8 cellular contexts compared by ENCODE assay signal in the genomic region with DNA sequence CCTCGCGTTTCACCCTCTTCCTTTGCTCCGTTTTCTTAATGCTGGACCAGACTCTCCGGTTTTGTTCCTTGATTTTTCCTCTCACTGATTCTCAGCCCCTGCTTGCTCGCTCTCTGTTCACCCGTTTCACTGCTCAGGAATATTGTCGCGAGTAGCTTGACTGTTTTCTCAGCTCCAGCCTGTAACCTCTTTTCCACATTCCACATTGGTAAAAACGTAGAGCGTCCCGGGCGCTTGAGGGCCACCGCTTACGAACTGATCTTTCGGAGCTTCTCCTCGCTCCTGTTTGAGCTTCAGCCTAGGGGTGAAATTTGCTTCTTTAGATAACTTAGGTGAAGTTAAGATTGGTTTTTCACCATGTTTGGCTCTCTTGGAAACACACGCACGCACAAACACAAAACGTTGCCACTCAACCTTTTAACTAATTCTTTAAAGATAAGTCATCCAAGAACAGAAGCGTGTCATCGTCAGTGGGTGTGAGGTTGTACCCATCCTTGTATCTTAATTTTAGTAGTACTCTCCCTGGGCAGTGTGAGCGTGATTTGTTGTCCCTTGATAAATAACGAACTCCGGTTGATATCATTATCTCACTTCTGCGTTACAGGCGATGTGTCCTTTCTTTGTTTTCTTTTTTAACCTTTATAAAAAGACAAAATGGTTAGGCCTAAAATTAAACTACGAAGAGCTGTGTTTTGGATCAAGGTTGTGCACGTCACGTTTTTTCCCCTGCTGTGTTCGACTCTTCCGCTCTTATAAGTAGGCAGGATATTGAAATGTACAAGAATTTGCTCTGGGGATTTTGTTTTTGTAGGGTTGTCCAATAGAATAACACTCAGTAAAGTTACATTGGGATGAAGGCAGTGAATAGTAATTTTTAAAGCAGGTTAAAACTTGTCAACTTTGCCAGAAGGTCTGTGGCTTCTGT. TPM values are rescaled to one million over a fixed set of nuclear protein-coding genes. Genes with fewer than 3 reads are reported as not detected.
DNase-seq lines count a peak whose midpoint lies in the region; ATAC-seq and TF ChIP-seq lines count a peak whose summit lies in the region.

No MANE protein-coding gene starts in this region.

- H3F3A ChIP-seq in SU-DHL-6 (ENCODE audit: insufficient read depth) = peaks cover 5% of the 10 kb centered on the region; the same call in 1 of the 2 replicates
- no peaks in the 10 kb centered on the region for H3F3A ChIP-seq in smooth muscle cell (ENCODE audit: low read depth)

- H2AFZ ChIP-seq in SU-DHL-6 (ENCODE audit: low read depth, low read length, severe bottlenecking) (peak overlapping the region; percentile 75), smooth muscle cell (ENCODE audit: low read depth) (peak overlapping the region; percentile 6)

- H3K4me3 ChIP-seq in HL-60 (replicated peaks; ENCODE audit: insufficient read depth, low read length) (peak overlapping the region; percentile 47), SU-DHL-6 (ENCODE audit: insufficient read depth, low read length, poor library complexity, severe bottlenecking) (peak overlapping the region; percentile 81), smooth muscle cell (peak overlapping the region; percentile 96)

- no peaks in the 10 kb centered on the region for H3K27me3 ChIP-seq in HL-60 (ENCODE audit: insufficient read depth, poor library complexity, severe bottlenecking)
- no peaks in the 10 kb centered on the region for H3K27me3 ChIP-seq in SU-DHL-6 (ENCODE audit: low read length)
- no peaks in the 10 kb centered on the region for H3K27me3 ChIP-seq in smooth muscle cell (ENCODE audit: low read depth)

- H3K4me1 ChIP-seq in smooth muscle cell (ENCODE audit: low read depth) = peaks cover 11% of the 10 kb centered on the region

- H3K9me2 ChIP-seq in SU-DHL-6 (replicated peaks; ENCODE audit: insufficient read depth, low read length) = no peaks in the 10 kb centered on the region

- no peak for ATAC-seq in GM18861 (IDR thresholded peaks at IDR 0.05; ENCODE audit: unreplicated experiment)

- 0 out of 2 replicates have a peak, but pooled peaks cover 5% of the 10 kb centered on the region for H4K20me1 ChIP-seq in SU-DHL-6 (ENCODE audit: low read depth, low read length)
- peaks cover 48% of the 10 kb centered on the region for H4K20me1 ChIP-seq in smooth muscle cell (ENCODE audit: low read depth)

- no peaks in the 10 kb centered on the region for H3K9me3 ChIP-seq in SU-DHL-6 (ENCODE audit: insufficient read depth, low read length)
- H3K9me3 ChIP-seq in smooth muscle cell (replicated peaks; ENCODE audit: low read depth) = no peaks in the 10 kb centered on the region

- H3K4me2 ChIP-seq in SU-DHL-6 (ENCODE audit: low read depth, low read length, poor library complexity, severe bottlenecking) = peak overlapping the region; percentile 73
- peak overlapping the region; percentile 93 for H3K4me2 ChIP-seq in smooth muscle cell

- TF ChIP-seq CTCF in HL-60 (IDR thresholded peaks at IDR 0.05; ENCODE audit: insufficient read depth, low read length) = no peak
- no peak for TF ChIP-seq CTCF in SU-DHL-6 (IDR thresholded peaks at IDR 0.05; ENCODE audit: insufficient read depth, low read length, poor library complexity, severe bottlenecking)
- no peak for TF ChIP-seq CTCF in smooth muscle cell (IDR thresholded peaks at IDR 0.05; ENCODE audit: borderline replicate concordance, insufficient read depth, poor library complexity, severe bottlenecking)

- DNase-seq in NCI-H524 (lab: John Stamatoyannopoulos, UW) (peak; percentile 41 to 67), NCI-H524 treated with DMSO at 0.1 percent for 48 hours (lab: John Stamatoyannopoulos, UW) (no peak), HL-60 (ENCODE audit: low read depth in 1 of 2, low spot score in 1 of 2) (no peak), caudate nucleus (lab: John Stamatoyannopoulos, UW) (peak in 25 of 61 donors; percentile 13 to 74 (median 42)), islet precursor cell (peak; percentile 61), smooth muscle cell (lab: John Stamatoyannopoulos, UW; ENCODE audit: unreplicated experiment) (peak; percentile 41)

- under 1% methylated on average over 31 of the region's 31 CpGs for WGBS in smooth muscle cell (ENCODE audit: low lambda C conversion rate)

- H3K9ac ChIP-seq in SU-DHL-6 (ENCODE audit: low read length) = peak overlapping the region; percentile 92
- peak overlapping the region; percentile 97 for H3K9ac ChIP-seq in smooth muscle cell (ENCODE audit: low read depth)

- H3K27ac ChIP-seq in HL-60 (replicated peaks) (peak overlapping the region; percentile 89), SU-DHL-6 (ENCODE audit: low read depth, low read length) (peak overlapping the region; percentile 76), caudate nucleus (ENCODE audit: low read depth, low read length) (peak overlapping the region; percentile 81), smooth muscle cell (ENCODE audit: low read depth) (peak overlapping the region; percentile 98)

- H3K36me3 ChIP-seq in SU-DHL-6 (ENCODE audit: low read length) = no peaks in the 10 kb centered on the region
- H3K36me3 ChIP-seq in smooth muscle cell (ENCODE audit: low read depth) = no peaks in the 10 kb centered on the region

- H3K79me2 ChIP-seq in SU-DHL-6 (ENCODE audit: insufficient read depth, low read length) (peaks cover 59% of the 10 kb centered on the region), smooth muscle cell (ENCODE audit: low read depth) (peaks cover 51% of the 10 kb centered on the region)

RNA-seq across cellular contexts. Expression of gene PAK2, which starts 1.1 kb away (rescaled TPM):
- 48.4 and 98.4 TPM in 2 replicates for total RNA-seq in smooth muscle cell
- 20.6 and 22.1 TPM in 2 replicates for polyA plus RNA-seq in smooth muscle cell

RNA-seq across cellular contexts. Expression of gene PIGX, which starts 28.6 kb away (rescaled TPM):
- 27.6 and 54.1 TPM in 2 replicates for total RNA-seq in smooth muscle cell
- polyA plus RNA-seq in smooth muscle cell = 34.6 and 44.5 TPM in 2 replicates

RNA-seq across cellular contexts. Expression of gene CEP19, which starts 28.7 kb away (rescaled TPM):
- total RNA-seq in smooth muscle cell = 0.63 and 4.6 TPM in 2 replicates
- 4.4 and 6.5 TPM in 2 replicates for polyA plus RNA-seq in smooth muscle cell

Comparison
In these comparisons a context has a peak if more than half of its experiments do, and no peak if none do; other contexts are left out.
1. DNase-seq: peak in NCI-H524 (2 of 2), islet precursor cell (single experiment) and smooth muscle cell (single experiment); none in NCI-H524 treated with DMSO at 0.1 percent for 48 hours (single experiment) and HL-60 (0 of 2).
2. Peak in every context shown above with its lines, with median percentiles within 50 percentile points of each other: H3K27ac ChIP-seq and H3K4me3 ChIP-seq.